1 cellular context compared by ENCODE assay signal in the genomic region with DNA sequence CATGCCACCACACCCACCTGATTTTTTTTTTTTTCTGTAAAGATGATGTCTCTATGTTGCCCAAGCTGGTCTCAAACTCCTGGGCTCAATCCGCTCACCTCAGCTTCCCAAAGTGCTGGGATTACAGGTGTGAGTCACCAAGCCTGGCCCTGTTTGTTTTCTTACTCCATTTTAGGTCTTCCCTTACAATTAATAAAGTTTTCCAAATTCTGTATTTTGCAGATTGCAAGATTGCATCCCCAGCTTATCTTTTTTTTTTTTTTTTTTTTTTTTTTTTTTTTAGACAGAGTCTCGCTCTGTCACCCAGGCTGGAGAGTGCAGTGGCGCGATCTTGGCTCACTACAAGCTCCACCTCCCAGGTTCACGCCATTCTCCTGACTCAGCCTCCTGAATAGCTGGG.
TF ChIP-seq lines count a peak whose summit lies in the region.

No MANE protein-coding gene starts in this region.

TF ChIP-seq in K562, 482 proteins besides CTCF, POLR2A, EP300 and RAD21:
- TF ChIP-seq, protein P1, sequence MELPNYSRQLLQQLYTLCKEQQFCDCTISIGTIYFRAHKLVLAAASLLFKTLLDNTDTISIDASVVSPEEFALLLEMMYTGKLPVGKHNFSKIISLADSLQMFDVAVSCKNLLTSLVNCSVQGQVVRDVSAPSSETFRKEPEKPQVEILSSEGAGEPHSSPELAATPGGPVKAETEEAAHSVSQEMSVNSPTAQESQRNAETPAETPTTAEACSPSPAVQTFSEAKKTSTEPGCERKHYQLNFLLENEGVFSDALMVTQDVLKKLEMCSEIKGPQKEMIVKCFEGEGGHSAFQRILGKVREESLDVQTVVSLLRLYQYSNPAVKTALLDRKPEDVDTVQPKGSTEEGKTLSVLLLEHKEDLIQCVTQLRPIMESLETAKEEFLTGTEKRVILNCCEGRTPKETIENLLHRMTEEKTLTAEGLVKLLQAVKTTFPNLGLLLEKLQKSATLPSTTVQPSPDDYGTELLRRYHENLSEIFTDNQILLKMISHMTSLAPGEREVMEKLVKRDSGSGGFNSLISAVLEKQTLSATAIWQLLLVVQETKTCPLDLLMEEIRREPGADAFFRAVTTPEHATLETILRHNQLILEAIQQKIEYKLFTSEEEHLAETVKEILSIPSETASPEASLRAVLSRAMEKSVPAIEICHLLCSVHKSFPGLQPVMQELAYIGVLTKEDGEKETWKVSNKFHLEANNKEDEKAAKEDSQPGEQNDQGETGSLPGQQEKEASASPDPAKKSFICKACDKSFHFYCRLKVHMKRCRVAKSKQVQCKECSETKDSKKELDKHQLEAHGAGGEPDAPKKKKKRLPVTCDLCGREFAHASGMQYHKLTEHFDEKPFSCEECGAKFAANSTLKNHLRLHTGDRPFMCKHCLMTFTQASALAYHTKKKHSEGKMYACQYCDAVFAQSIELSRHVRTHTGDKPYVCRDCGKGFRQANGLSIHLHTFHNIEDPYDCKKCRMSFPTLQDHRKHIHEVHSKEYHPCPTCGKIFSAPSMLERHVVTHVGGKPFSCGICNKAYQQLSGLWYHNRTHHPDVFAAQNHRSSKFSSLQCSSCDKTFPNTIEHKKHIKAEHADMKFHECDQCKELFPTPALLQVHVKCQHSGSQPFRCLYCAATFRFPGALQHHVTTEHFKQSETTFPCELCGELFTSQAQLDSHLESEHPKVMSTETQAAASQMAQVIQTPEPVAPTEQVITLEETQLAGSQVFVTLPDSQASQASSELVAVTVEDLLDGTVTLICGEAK (IDR thresholded peaks at IDR 0.05): peak; percentile 67
- TF ChIP-seq, protein P1 (CRISPR knock-in tag; IDR thresholded peaks at IDR 0.05): peak; percentile 67; the same call in 1 of the 2 replicates
- TF ChIP-seq, protein P2, sequence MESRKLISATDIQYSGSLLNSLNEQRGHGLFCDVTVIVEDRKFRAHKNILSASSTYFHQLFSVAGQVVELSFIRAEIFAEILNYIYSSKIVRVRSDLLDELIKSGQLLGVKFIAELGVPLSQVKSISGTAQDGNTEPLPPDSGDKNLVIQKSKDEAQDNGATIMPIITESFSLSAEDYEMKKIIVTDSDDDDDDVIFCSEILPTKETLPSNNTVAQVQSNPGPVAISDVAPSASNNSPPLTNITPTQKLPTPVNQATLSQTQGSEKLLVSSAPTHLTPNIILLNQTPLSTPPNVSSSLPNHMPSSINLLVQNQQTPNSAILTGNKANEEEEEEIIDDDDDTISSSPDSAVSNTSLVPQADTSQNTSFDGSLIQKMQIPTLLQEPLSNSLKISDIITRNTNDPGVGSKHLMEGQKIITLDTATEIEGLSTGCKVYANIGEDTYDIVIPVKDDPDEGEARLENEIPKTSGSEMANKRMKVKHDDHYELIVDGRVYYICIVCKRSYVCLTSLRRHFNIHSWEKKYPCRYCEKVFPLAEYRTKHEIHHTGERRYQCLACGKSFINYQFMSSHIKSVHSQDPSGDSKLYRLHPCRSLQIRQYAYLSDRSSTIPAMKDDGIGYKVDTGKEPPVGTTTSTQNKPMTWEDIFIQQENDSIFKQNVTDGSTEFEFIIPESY (CRISPR knock-in tag; IDR thresholded peaks at IDR 0.05): peak; percentile 66
